8 cellular contexts compared by ENCODE assay signal in genomic region chr6:151757506-151757955, GRCh38. TPM values are rescaled to one million over a fixed set of nuclear protein-coding genes. Genes with fewer than 3 reads are reported as not detected.
A peak's percentile ranks its signal among the peaks of the same experiment; 100 is the strongest.
DNase-seq lines count a peak whose midpoint lies in the region; ATAC-seq and TF ChIP-seq lines count a peak whose summit lies in the region.

No MANE protein-coding gene starts in this region.

- H3K9ac ChIP-seq in liver (ENCODE audit: low read depth in 1 of 2, low read length in 2 of 2) = no peak overlapping the region
- H3K9ac ChIP-seq in mesendoderm (ENCODE audit: low read length) = no peak overlapping the region

- H3K4me3 Mint-ChIP-seq in WTC11 = no peak overlapping the region

- no peaks in the 10 kb centered on the region for H3K27me3 Mint-ChIP-seq in WTC11 (ENCODE audit: low read depth)

- H2BK5ac ChIP-seq in mesendoderm (ENCODE audit: low read length) = no peak overlapping the region

- no peak overlapping the region for H3K56ac ChIP-seq in mesendoderm (ENCODE audit: low read length)

- no peaks in the 10 kb centered on the region for H3K79me2 ChIP-seq in mesendoderm (ENCODE audit: control insufficient read depth, insufficient read depth, low read length)

- POLR2A ChIA-PET in WTC11 (lab: Charles Lee) = interaction anchor here (0.5 kb wide), 1 partner anchor 510 kb away, joined by 3 read pairs; no protein-coding TSS in a partner anchor

- no peaks in the 10 kb centered on the region for H3K9me3 ChIP-seq in liver (ENCODE audit: control insufficient read depth in 4 of 4, low read length in 3 of 4)

- no peak overlapping the region for H2BK120ac ChIP-seq in mesendoderm (ENCODE audit: low read depth, low read length)

- H3K36me3 ChIP-seq in liver (ENCODE audit: control insufficient read depth in 4 of 4, insufficient read depth in 3 of 4, low read depth in 1 of 4, low read length in 3 of 4) = peaks cover 0 to 3% (median 0%) of the 10 kb centered on the region in 4 donors
- H3K36me3 ChIP-seq in mesendoderm (ENCODE audit: control insufficient read depth, insufficient read depth, low read length) = no peaks in the 10 kb centered on the region

- H3K27ac Mint-ChIP-seq in WTC11 = no peak overlapping the region

- no peaks in the 10 kb centered on the region for H3K79me1 ChIP-seq in mesendoderm (ENCODE audit: low read length)

- H2BK15ac ChIP-seq in mesendoderm (replicated peaks; ENCODE audit: low read depth) = no peak overlapping the region

- no peaks in the 10 kb centered on the region for H3K36me3 Mint-ChIP-seq in WTC11

- no peak overlapping the region for H3K4me3 ChIP-seq in liver (ENCODE audit: low read depth in 1 of 3, low read length in 3 of 3)
- H3K4me3 ChIP-seq in mesendoderm (ENCODE audit: low read length) = no peak overlapping the region

- no peak overlapping the region for H3K4ac ChIP-seq in mesendoderm (ENCODE audit: low read depth, low read length)

- H3K23ac ChIP-seq in mesendoderm (ENCODE audit: low read length) = no peak overlapping the region

- H3K9me3 Mint-ChIP-seq in WTC11 = no peaks in the 10 kb centered on the region; the same call in 1 of the 2 replicates

- H3K27ac ChIP-seq in liver (ENCODE audit: low read depth in 1 of 2, low read length in 2 of 2) = peak overlapping the region; percentile 38 to 41
- H3K27ac ChIP-seq in mesendoderm (ENCODE audit: low read depth, low read length) = no peak overlapping the region

- H3K27me3 ChIP-seq in liver (ENCODE audit: control insufficient read depth in 4 of 4, insufficient read depth in 4 of 4, low read length in 3 of 4) = no peaks in the 10 kb centered on the region
- H3K27me3 ChIP-seq in mesendoderm (ENCODE audit: insufficient read depth, low read length, poor library complexity) = no peaks in the 10 kb centered on the region

- H4K8ac ChIP-seq in mesendoderm (ENCODE audit: low read depth, low read length) = no peak overlapping the region

- DNase-seq in WTC11 (ENCODE audit: low spot score) (no peak), RKO (ENCODE audit: low spot score) (no peak), NCI-H524 treated with DMSO at 0.1 percent for 48 hours (lab: John Stamatoyannopoulos, UW) (no peak), mesendoderm (no peak)

- TF ChIP-seq CTCF in liver (IDR thresholded peaks at IDR 0.05; ENCODE audit: low read depth, low read length, missing input control) (no peak), WTC11 (IDR thresholded peaks at IDR 0.05) (no peak)

- no peak for TF ChIP-seq RAD21 in liver (IDR thresholded peaks at IDR 0.05)

- no peak overlapping the region for H2AK5ac ChIP-seq in mesendoderm (ENCODE audit: low read length)

- H3K4me2 ChIP-seq in mesendoderm (ENCODE audit: low read length) = no peak overlapping the region

- H3K4me1 Mint-ChIP-seq in WTC11 = peaks cover 7% of the 10 kb centered on the region; the same call in 1 of the 2 replicates

- H3K4me1 ChIP-seq in liver (ENCODE audit: control insufficient read depth in 4 of 4, insufficient read depth in 4 of 4, low read length in 3 of 4) (peaks cover 0 to 4% (median 0%) of the 10 kb centered on the region in 4 donors), mesendoderm (ENCODE audit: control insufficient read depth, low read depth, low read length) (no peaks in the 10 kb centered on the region)

- H4K5ac ChIP-seq in mesendoderm (ENCODE audit: low read length) = no peak overlapping the region

- 64% methylated on average over 5 of the region's 5 CpGs for WGBS in liver
- WGBS in mesendoderm (ENCODE audit: extremely low coverage, insufficient coverage, low lambda C conversion rate) = no CpG with 5 or more reads among the region's 5 CpGs

- no peak overlapping the region for H3K18ac ChIP-seq in mesendoderm (ENCODE audit: low read length)

- CTCF ChIA-PET in WTC11 (lab: Charles Lee) = no interaction called here

- peak; percentile 96 for ATAC-seq in GM18519 (IDR thresholded peaks at IDR 0.05; ENCODE audit: low FRiP score, unreplicated experiment)
- peak; percentile 98 for ATAC-seq in GM21528 (IDR thresholded peaks at IDR 0.05; ENCODE audit: low FRiP score, unreplicated experiment)
- ATAC-seq in HG03469 (IDR thresholded peaks at IDR 0.05; ENCODE audit: unreplicated experiment) = peak; percentile 96
- ATAC-seq in WTC11 = no peak

TF ChIP-seq in liver, 16 proteins besides CTCF, POLR2A, EP300 and RAD21:
- TF ChIP-seq FOXA1 (IDR thresholded peaks at IDR 0.05) (no peak), HNF4G (IDR thresholded peaks at IDR 0.05) (no peak), JUND (IDR thresholded peaks at IDR 0.05) (peak in 1 of 2 donors; percentile 8), RXRA (IDR thresholded peaks at IDR 0.05) (peak in 1 of 2 donors; percentile 5), YY1 (IDR thresholded peaks at IDR 0.05) (peak; percentile 35)

TF ChIP-seq in WTC11, 78 proteins besides CTCF, POLR2A, EP300 and RAD21:
- TF ChIP-seq FOXP4 (CRISPR knock-in tag; IDR thresholded peaks at IDR 0.05) (no peak), CBFB (CRISPR knock-in tag; IDR thresholded peaks at IDR 0.05; ENCODE audit: low read depth) (no peak), NFYB (CRISPR knock-in tag; conservative IDR thresholded peaks at IDR 0.05; ENCODE audit: low read depth) (no peak), STAT6 (CRISPR knock-in tag; conservative IDR thresholded peaks at IDR 0.05; ENCODE audit: low read depth) (no peak), ZNF232 (CRISPR knock-in tag; IDR thresholded peaks at IDR 0.05) (no peak), CDX4 (CRISPR knock-in tag; IDR thresholded peaks at IDR 0.05; ENCODE audit: borderline replicate concordance) (no peak), ZNF416 (CRISPR knock-in tag; IDR thresholded peaks at IDR 0.05) (no peak), JUN (CRISPR knock-in tag; IDR thresholded peaks at IDR 0.05) (no peak), ZNF317 (CRISPR knock-in tag; IDR thresholded peaks at IDR 0.05; ENCODE audit: borderline replicate concordance, low read depth) (no peak)

RNA-seq across cellular contexts. Expression of gene ESR1, which starts 50.0 kb away (rescaled TPM):
- total RNA-seq in liver (10 to 100 TPM in 1 of 2 donors, under 1 TPM in 1; 0.05 to 16.1 TPM), WTC11 (2021) (0.32 to 1.3 TPM (median 0.98 TPM) in 3 replicates)
- polyA plus RNA-seq in liver = 1 to 10 TPM; 4.7 to 8.0 TPM
- under 0.01 TPM for polyA plus RNA-seq in mesendoderm (2013, experiment 1 of 2)
- not detected for polyA plus RNA-seq in mesendoderm (2013, experiment 2 of 2)
